ENCODE assay signal across 8 cellular contexts in the genomic region with DNA sequence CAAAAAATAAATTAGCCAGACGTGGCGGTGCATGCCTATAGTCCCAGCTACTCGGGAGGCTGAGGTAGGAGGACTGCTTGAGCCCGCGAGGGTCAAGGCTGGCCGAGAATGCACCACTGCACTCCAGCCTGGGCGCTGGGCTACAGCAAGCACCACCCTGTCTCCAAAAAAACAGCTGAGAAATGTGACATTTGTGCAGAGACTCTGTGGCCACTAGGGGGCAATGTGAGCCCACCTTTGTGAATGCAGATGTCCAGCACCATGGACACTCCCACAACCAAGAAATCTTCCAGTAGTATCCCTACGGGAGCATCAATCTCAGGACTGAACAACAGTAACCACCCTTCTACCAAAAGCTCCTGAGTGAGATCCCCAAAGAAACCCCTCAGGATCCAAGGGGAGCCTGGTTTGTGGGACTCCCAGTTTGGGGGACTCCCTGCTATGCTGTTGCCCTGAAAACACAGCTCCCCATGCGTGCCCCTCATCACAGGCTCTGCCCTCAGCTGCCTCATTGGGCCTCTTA. TPM values are rescaled to one million over a fixed set of nuclear protein-coding genes. Genes with fewer than 3 reads are reported as not detected.
DNase-seq lines count a peak whose midpoint lies in the region; ATAC-seq and TF ChIP-seq lines count a peak whose summit lies in the region.

No MANE protein-coding gene starts in this region.

- H3K9me3 ChIP-seq in Peyer's patch, result no peaks in the 10 kb centered on the region

- peaks cover 0 to 5% (median 0%) of the 10 kb centered on the region in 4 donors for H3K4me1 ChIP-seq in Peyer's patch

- H3K9me3 Mint-ChIP-seq in activated T-cell treated with anti-CD3 and anti-CD28 coated beads, Interleukin-2, amount 50 U/mL, for 4 hours, result no peaks in the 10 kb centered on the region
- H3K9me3 Mint-ChIP-seq in neural crest cell, result no peaks in the 10 kb centered on the region

- H3K27me3 Mint-ChIP-seq in activated T-cell treated with anti-CD3 and anti-CD28 coated beads, Interleukin-2, amount 50 U/mL, for 4 hours (ENCODE audit: low read depth), result peaks cover 4% of the 10 kb centered on the region
- H3K27me3 Mint-ChIP-seq in neural crest cell (ENCODE audit: low read depth), result no peaks in the 10 kb centered on the region

- H3K4me3 Mint-ChIP-seq in activated T-cell treated with anti-CD3 and anti-CD28 coated beads, Interleukin-2, amount 50 U/mL, for 4 hours, result no peak overlapping the region
- H3K4me3 Mint-ChIP-seq in neural crest cell, result peak overlapping the region; percentile 77

- ATAC-seq in GM18502 (IDR thresholded peaks at IDR 0.05; ENCODE audit: poor library complexity, unreplicated experiment), result peak; percentile 58
- peak; percentile 86 to 90 for ATAC-seq in activated T-cell treated with anti-CD3 and anti-CD28 coated beads, Interleukin-2, amount 50 U/mL, for 4 hours
- no peak for ATAC-seq in GM21447 (IDR thresholded peaks at IDR 0.05; ENCODE audit: unreplicated experiment)

- peaks cover 10% of the 10 kb centered on the region for H3K4me1 Mint-ChIP-seq in activated T-cell treated with anti-CD3 and anti-CD28 coated beads, Interleukin-2, amount 50 U/mL, for 4 hours (ENCODE audit: low read depth)
- H3K4me1 Mint-ChIP-seq in neural crest cell, result peaks cover 14% of the 10 kb centered on the region

- no peak overlapping the region for H3K27ac ChIP-seq in Peyer's patch

- no peak overlapping the region for H3K27ac Mint-ChIP-seq in neural crest cell (ENCODE audit: unreplicated experiment)

- no peaks in the 10 kb centered on the region for H3K36me3 Mint-ChIP-seq in activated T-cell treated with anti-CD3 and anti-CD28 coated beads, Interleukin-2, amount 50 U/mL, for 4 hours (ENCODE audit: insufficient read depth)
- H3K36me3 Mint-ChIP-seq in neural crest cell (ENCODE audit: low read depth), result peaks cover 18% of the 10 kb centered on the region

- no peaks in the 10 kb centered on the region for H3K27me3 ChIP-seq in Peyer's patch

- H3K36me3 ChIP-seq in Peyer's patch, result no peaks in the 10 kb centered on the region

- no peak overlapping the region for H3K4me3 ChIP-seq in Peyer's patch

- no peak for TF ChIP-seq POLR2A in Peyer's patch (IDR thresholded peaks at IDR 0.05)

- peak; percentile 77 to 93 (median 92) for TF ChIP-seq CTCF in Peyer's patch (IDR thresholded peaks at IDR 0.05)
- TF ChIP-seq CTCF in neural crest cell (conservative IDR thresholded peaks at IDR 0.05), result peak; percentile 96

- peak; percentile 84 for DNase-seq in M059J (ENCODE audit: low read depth)
- peak; percentile 80 to 94 (median 82) for DNase-seq in Peyer's patch
- DNase-seq in activated T-cell treated with anti-CD3 and anti-CD28 coated beads, Interleukin-2, amount 50 U/mL, for 4 hours, result peak; percentile 76
- peak; percentile 85 for DNase-seq in fibroblast of peridontal ligament (ENCODE audit: extremely low read depth)
- peak; percentile 86 for DNase-seq in neural crest cell (ENCODE audit: low read depth, low spot score)
- peak; percentile 68 for DNase-seq in stimulated activated naive CD4-positive, alpha-beta T cell treated with Interleukin-2 at 50 U/mL for 16 hours (lab: John Stamatoyannopoulos, UW)

RNA-seq across cellular contexts. Expression of a gene that starts 6.3 kb away (rescaled TPM):
- 8.1 and 8.2 TPM in 2 replicates for total RNA-seq in M059J (2014; rRNA removed; shearing (Covaris generic))
- total RNA-seq in Peyer's patch, result 100 to 1,000 TPM in 1 of 4 donors, 10 to 100 TPM in 3; 37.1 to 186 (median 60.0) TPM
- total RNA-seq in activated T-cell treated with anti-CD3 and anti-CD28 coated beads, Interleukin-2, amount 50 U/mL, for 4 hours, result 1 to 10 TPM; 6.0 to 7.2 (median 6.5) TPM
- total RNA-seq in neural crest cell, result 18.7 and 19.1 TPM in 2 replicates

RNA-seq across cellular contexts. Expression of a gene that starts 30.1 kb away (rescaled TPM):
- total RNA-seq in M059J (2014; rRNA removed; shearing (Covaris generic)), result 0.64 and 3.1 TPM in 2 replicates
- 10 to 100 TPM in 1 of 4 donors, 1 to 10 TPM in 2, under 1 TPM in 1; 0.70 to 14.9 (median 2.2) TPM for total RNA-seq in Peyer's patch
- under 1 TPM; 0.11 to 0.25 (median 0.18) TPM for total RNA-seq in activated T-cell treated with anti-CD3 and anti-CD28 coated beads, Interleukin-2, amount 50 U/mL, for 4 hours
- total RNA-seq in neural crest cell, result 104 and 119 TPM in 2 replicates
